ENCODE assay signal across 1 cellular context in genomic region chr12:1591029-1591428, GRCh38.
TF ChIP-seq lines count a peak whose summit lies in the region.

No MANE protein-coding gene starts in this region.

TF ChIP-seq in HepG2, 621 proteins besides CTCF, POLR2A, EP300 and RAD21:
- TF ChIP-seq ZBTB8A (CRISPR knock-in tag; IDR thresholded peaks at IDR 0.05; ENCODE audit: borderline replicate concordance, low read depth) (no peak), ZNF180 (CRISPR knock-in tag; IDR thresholded peaks at IDR 0.05; ENCODE audit: borderline replicate concordance, low read depth) (no peak), ZNF430 (CRISPR knock-in tag; IDR thresholded peaks at IDR 0.05) (no peak), PHF5A (CRISPR knock-in tag; IDR thresholded peaks at IDR 0.05; ENCODE audit: low read depth, unreplicated experiment) (no peak), XBP1 (CRISPR knock-in tag; IDR thresholded peaks at IDR 0.05) (no peak), KLF6 (CRISPR knock-in tag; IDR thresholded peaks at IDR 0.05) (no peak), ZNF746 (CRISPR knock-in tag; IDR thresholded peaks at IDR 0.05) (no peak), ZFP62 (CRISPR knock-in tag; IDR thresholded peaks at IDR 0.05) (no peak), ZMYM2 (CRISPR knock-in tag; IDR thresholded peaks at IDR 0.05) (no peak), ZNF792 (CRISPR knock-in tag; IDR thresholded peaks at IDR 0.05) (no peak), ZNF407 (CRISPR knock-in tag; IDR thresholded peaks at IDR 0.05; ENCODE audit: not compliant biosample characterization) (no peak), MTF2 (CRISPR knock-in tag; IDR thresholded peaks at IDR 0.05; ENCODE audit: borderline replicate concordance) (no peak), GMEB2 (CRISPR knock-in tag; IDR thresholded peaks at IDR 0.05; ENCODE audit: low read depth) (no peak), EEA1 (CRISPR knock-in tag; IDR thresholded peaks at IDR 0.05; ENCODE audit: borderline replicate concordance) (no peak), KDM2A (CRISPR knock-in tag; IDR thresholded peaks at IDR 0.05; ENCODE audit: borderline replicate concordance, low read depth) (no peak)
